In the genomic region with DNA sequence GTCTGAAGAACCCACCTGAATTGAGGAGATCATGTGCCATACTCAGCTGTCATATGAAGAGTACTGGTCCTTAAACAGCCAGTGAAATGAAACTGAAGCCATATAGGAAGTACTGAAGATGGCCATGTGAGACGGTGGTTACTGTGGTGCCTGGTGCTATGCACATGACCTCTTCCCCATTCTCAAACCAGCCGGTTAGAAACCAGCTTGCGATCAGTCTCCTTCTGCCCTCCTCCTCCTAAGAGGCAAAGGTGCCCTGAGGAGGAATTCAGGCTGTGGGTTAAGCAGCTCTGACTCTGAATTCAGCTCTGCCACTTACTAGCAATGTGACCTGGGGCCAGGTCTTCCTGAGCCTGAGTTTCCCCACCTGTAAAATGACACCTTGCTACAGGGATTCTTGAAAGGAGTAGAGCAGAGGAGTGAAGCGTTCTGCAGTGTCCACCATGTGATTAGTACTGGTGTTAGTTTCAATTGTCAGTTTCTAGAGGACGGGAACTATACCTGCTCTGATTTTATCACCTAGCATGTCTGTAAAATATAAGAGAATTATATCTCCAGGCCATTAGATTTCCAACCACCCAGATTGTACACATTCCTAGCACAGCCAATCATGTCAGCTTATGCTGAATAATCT, we compare ENCODE assay signal across 8 cellular contexts. TPM values are rescaled to one million over a fixed set of nuclear protein-coding genes. Genes with fewer than 3 reads are reported as not detected.
A peak's percentile ranks its signal among the peaks of the same experiment; 100 is the strongest.
DNase-seq lines count a peak whose midpoint lies in the region; ATAC-seq, FAIRE-seq and TF ChIP-seq lines count a peak whose summit lies in the region.

No MANE protein-coding gene starts in this region.

- no peak for TF ChIP-seq RAD21 in GM12878 (IDR thresholded peaks at IDR 0.05; ENCODE audit: insufficient read depth, low read depth, low read length)

- no peaks in the 10 kb centered on the region for H3K27me3 ChIP-seq in GM12878 (replicated peaks in 1 of 2; ENCODE audit: control insufficient read depth in 2 of 2, insufficient read depth in 2 of 2, low read length in 1 of 2)

- no peaks in the 10 kb centered on the region for H4K20me1 ChIP-seq in GM12878 (ENCODE audit: control insufficient read depth, insufficient read depth)

- CTCF ChIA-PET in GM12878 (lab: Yijun Ruan, JAX) = interaction anchor here (1.0 to 1.2 kb wide), 4 partner anchors 11 to 23 kb away, joined by 3 to 6 read pairs (median 3); no protein-coding TSS in a partner anchor

- no peaks in the 10 kb centered on the region; the same call in 1 of the 2 replicates for H3K79me2 ChIP-seq in GM12878 (ENCODE audit: control insufficient read depth, insufficient read depth, low read length)

- H3K4me2 ChIP-seq in GM12878 (ENCODE audit: control insufficient read depth, insufficient read depth) = peak overlapping the region; percentile 56

- RAD21 ChIA-PET in GM12878 (lab: Charles Lee; ENCODE audit: unreplicated experiment) = interaction anchor here (0.9 kb wide), 2 partner anchors 49 to 256 kb away, joined by 3 read pairs; no protein-coding TSS in a partner anchor

- peak; percentile 59 for FAIRE-seq in GM12878 (lab: Jason Lieb, UNC)

- no peak overlapping the region; the same call in 1 of the 2 replicates for H3K4me3 ChIP-seq in GM12878

- no peak for TF ChIP-seq EP300 in GM12878 (IDR thresholded peaks at IDR 0.05; ENCODE audit: borderline replicate concordance in 1 of 2, control insufficient read depth in 1 of 2, low read depth in 2 of 2, low read length in 2 of 2)

- H3K9me3 ChIP-seq in GM12878 (replicated peaks; ENCODE audit: control insufficient read depth, insufficient read depth, low read length) = no peaks in the 10 kb centered on the region

- H3K27ac ChIP-seq in GM12878 (ENCODE audit: control insufficient read depth, insufficient read depth) = 0 out of 2 replicates have a peak overlapping the region, but pooled peaks have one; percentile 5

- DNase-seq in GDM1 (lab: John Stamatoyannopoulos, UW) (peak; percentile 66), GM12878 (ENCODE audit: low read depth, low spot score) (peak; percentile 42), T1000 (lab: John Stamatoyannopoulos, UW) (no peak), HT-29 (ENCODE audit: low spot score) (no peak), GM03348 (ENCODE audit: low spot score) (no peak)
- no peak for DNase-seq in stimulated activated CD4-positive, alpha-beta T cell treated with anti-CD3 and anti-CD28 coated beads, Interleukin-1b, Interleukin-23, amount 100 ng/mL, for 48 hours

- peaks cover 28% of the 10 kb centered on the region for H3K4me1 ChIP-seq in GM12878 (ENCODE audit: control insufficient read depth, insufficient read depth, low read length)

- 12% methylated on average over 5 of the region's 5 CpGs for WGBS in GM12878 (ENCODE audit: insufficient coverage, insufficient replicate concordance, low lambda C conversion rate, missing lambda C conversion rate)

- SMC1A ChIA-PET in GM12878 (lab: Charles Lee; ENCODE audit: uncharacterized antibody, unreplicated experiment) = interaction anchor here (0.7 to 2.7 kb wide), 3 partner anchors 10 to 765 kb away, joined by 3 to 10 read pairs (median 3); no protein-coding TSS in a partner anchor

- POLR2A ChIA-PET in GM12878 (lab: Charles Lee) = interaction anchor here (0.6 kb wide), 1 partner anchor 45 kb away, joined by 5 read pairs; no protein-coding TSS in a partner anchor

- BruUV-seq in GM12878 (replicated peaks; lab: Mats Ljungman, UMichigan) = no TSS peak

- TF ChIP-seq POLR2A in GM12878 (IDR thresholded peaks at IDR 0.05; ENCODE audit: low read depth, low read length) = no peak; the same call in 1 of the 2 replicates

- intact Hi-C loops in GM12878 (cut with micrococcal nuclease; ENCODE audit: unreplicated experiment) = no loop called here

- H2AFZ ChIP-seq in GM12878 (ENCODE audit: control insufficient read depth, low read depth, low read length) = peak overlapping the region; percentile 61

- TF ChIP-seq CTCF in GM12878 (IDR thresholded peaks at IDR 0.05 in 2 of 3, conservative IDR thresholded peaks at IDR 0.05 in 1 of 3; ENCODE audit: control insufficient read depth in 2 of 3, extremely low read depth in 1 of 3, insufficient read depth in 1 of 3, low read depth in 3 of 3, low read length in 3 of 3) = no peak

- ATAC-seq in GM19468 (IDR thresholded peaks at IDR 0.05; ENCODE audit: extremely low read depth, unreplicated experiment) (peak; percentile 83), HG03442 (IDR thresholded peaks at IDR 0.05; ENCODE audit: unreplicated experiment) (peak; percentile 88), GM12878 (peak; percentile 93)

- H3K36me3 ChIP-seq in GM12878 (ENCODE audit: control insufficient read depth in 2 of 2, insufficient read depth in 2 of 2, low read length in 1 of 2) = peaks cover 0 to 4% of the 10 kb centered on the region in 2 experiments; a peak in 1 of 4 replicates

- H3K9ac ChIP-seq in GM12878 (ENCODE audit: control insufficient read depth, insufficient read depth, low read length) = no peak overlapping the region

- in situ Hi-C loops in GM12878 (cut with MboI) = no loop called here

TF ChIP-seq in GM12878, 131 proteins besides CTCF, POLR2A, EP300 and RAD21 (continues in another document):
- TF ChIP-seq, protein P1, sequence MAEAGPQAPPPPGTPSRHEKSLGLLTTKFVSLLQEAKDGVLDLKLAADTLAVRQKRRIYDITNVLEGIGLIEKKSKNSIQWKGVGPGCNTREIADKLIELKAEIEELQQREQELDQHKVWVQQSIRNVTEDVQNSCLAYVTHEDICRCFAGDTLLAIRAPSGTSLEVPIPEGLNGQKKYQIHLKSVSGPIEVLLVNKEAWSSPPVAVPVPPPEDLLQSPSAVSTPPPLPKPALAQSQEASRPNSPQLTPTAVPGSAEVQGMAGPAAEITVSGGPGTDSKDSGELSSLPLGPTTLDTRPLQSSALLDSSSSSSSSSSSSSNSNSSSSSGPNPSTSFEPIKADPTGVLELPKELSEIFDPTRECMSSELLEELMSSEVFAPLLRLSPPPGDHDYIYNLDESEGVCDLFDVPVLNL (IDR thresholded peaks at IDR 0.05; ENCODE audit: low read depth, low read length) = no peak
- no peak for TF ChIP-seq POLR2AphosphoS5 (IDR thresholded peaks at IDR 0.05; ENCODE audit: low read length)
- TF ChIP-seq BCL11A (IDR thresholded peaks at IDR 0.05; ENCODE audit: low read depth, low read length) = no peak
- no peak for TF ChIP-seq SMAD5 (IDR thresholded peaks at IDR 0.05; ENCODE audit: low read depth)
- no peak for TF ChIP-seq TARDBP (IDR thresholded peaks at IDR 0.05; ENCODE audit: borderline replicate concordance)
- 0 out of 2 replicates have a peak, but pooled peaks have one; percentile 34 for TF ChIP-seq NBN (IDR thresholded peaks at IDR 0.05)
- no peak for TF ChIP-seq NFYA (IDR thresholded peaks at IDR 0.05; ENCODE audit: borderline replicate concordance, low read depth, low read length)

RNA-seq across cellular contexts. Expression of a gene that starts 5.1 kb away (rescaled TPM):
- total RNA-seq in GM12878 (2013; cell fraction: nucleolus; rRNA removed) = 4.3 TPM in 2 replicates
- total RNA-seq in GM12878 (2014; rRNA removed) (40.8 and 41.2 TPM in 2 replicates), GM12878 (2014; rRNA removed; fragmentation: Illumina TruSeq; extraction: Trizol) (18.1 and 19.5 TPM in 2 replicates), GM12878 (2021) (30.6 and 31.1 TPM in 2 replicates)
- polyA plus RNA-seq in GM12878 (2011; ENCODE audit: low read depth) = 6.2 TPM
- polyA plus RNA-seq in GM12878 (2011; rRNA removed) (17.8 and 23.5 TPM in 2 replicates), GM12878 (2014; fragmentation: Illumina TruSeq; extraction: Trizol) (24.1 and 29.0 TPM in 2 replicates), GM12878 (2014; fragmentation: Nextera tagmentation; extraction: Ambion mirVana) (10 to 100 TPM in 1 of 2 experiments, 1 to 10 TPM in 1; 9.9 to 12.5 TPM), GM12878 (2014; rRNA removed) (50.0 and 51.9 TPM in 2 replicates), GM12878 (2016; fragmentation: Nextera tagmentation; extraction: Ambion mirVana) (10 to 100 TPM; 31.9 to 37.4 TPM)
- 19.5 and 23.2 TPM in 2 replicates for polyA plus RNA-seq in GM12878 (2011; cell fraction: cytosol; rRNA removed)
- 12.9 and 15.3 TPM in 2 replicates for polyA plus RNA-seq in GM12878 (2011; cell fraction: nucleus; rRNA removed)
- polyA plus RNA-seq in GM12878 (2012) = 11.6 and 16.4 TPM in 2 replicates
- 16.4 and 21.4 TPM in 2 replicates for polyA minus RNA-seq in GM12878 (2011; rRNA and poly(A)+ RNA removed)
- polyA minus RNA-seq in GM12878 (2011; cell fraction: cytosol; rRNA and poly(A)+ RNA removed) = 11.1 and 15.7 TPM in 2 replicates
- 6.0 and 8.9 TPM in 2 replicates for polyA minus RNA-seq in GM12878 (2011; cell fraction: nucleus; rRNA and poly(A)+ RNA removed)
- 16.9 and 37.2 TPM in 2 replicates for total RNA-seq in HT-29 (2014; rRNA removed; shearing (Covaris generic))

RNA-seq across cellular contexts. Expression of a gene that starts 40.2 kb away (rescaled TPM):
- total RNA-seq in GM12878 (2013; cell fraction: nucleolus; rRNA removed) = 144 and 149 TPM in 2 replicates
- total RNA-seq in GM12878 (2014; rRNA removed) (66.5 and 77.5 TPM in 2 replicates), GM12878 (2014; rRNA removed; fragmentation: Illumina TruSeq; extraction: Trizol) (137 and 145 TPM in 2 replicates), GM12878 (2021) (58.0 and 61.0 TPM in 2 replicates)
- polyA plus RNA-seq in GM12878 (2011; ENCODE audit: low read depth) = 47.7 TPM
- polyA plus RNA-seq in GM12878 (2011; rRNA removed) (152 and 175 TPM in 2 replicates), GM12878 (2014; fragmentation: Illumina TruSeq; extraction: Trizol) (142 and 198 TPM in 2 replicates), GM12878 (2014; fragmentation: Nextera tagmentation; extraction: Ambion mirVana) (10 to 100 TPM; 56.0 to 73.5 TPM), GM12878 (2014; rRNA removed) (61.1 and 72.9 TPM in 2 replicates), GM12878 (2016; fragmentation: Nextera tagmentation; extraction: Ambion mirVana) (100 to 1,000 TPM in 1 of 2 experiments, 10 to 100 TPM in 1; 94.4 to 104 TPM)
- 60.3 and 89.4 TPM in 2 replicates for polyA plus RNA-seq in GM12878 (2011; cell fraction: cytosol; rRNA removed)
- polyA plus RNA-seq in GM12878 (2011; cell fraction: nucleus; rRNA removed) = 175 and 179 TPM in 2 replicates
- 55.1 and 60.8 TPM in 2 replicates for polyA plus RNA-seq in GM12878 (2012)
- 88.4 and 98.2 TPM in 2 replicates for polyA minus RNA-seq in GM12878 (2011; rRNA and poly(A)+ RNA removed)
- 37.7 and 60.1 TPM in 2 replicates for polyA minus RNA-seq in GM12878 (2011; cell fraction: cytosol; rRNA and poly(A)+ RNA removed)
- polyA minus RNA-seq in GM12878 (2011; cell fraction: nucleus; rRNA and poly(A)+ RNA removed) = 38.4 and 44.7 TPM in 2 replicates
- total RNA-seq in HT-29 (2014; rRNA removed; shearing (Covaris generic)) = 60.3 and 67.9 TPM in 2 replicates

Comparison
In these comparisons a context has a peak if more than half of its experiments do, and no peak if none do; other contexts are left out.
1. DNase-seq: peak in GDM1 (single experiment) and GM12878 (single experiment); none in T1000 (single experiment), HT-29 (single experiment), stimulated activated CD4-positive, alpha-beta T cell treated with anti-CD3 and anti-CD28 coated beads, Interleukin-1b, Interleukin-23, amount 100 ng/mL, for 48 hours (single experiment) and GM03348 (single experiment).
2. Peak in every context shown above with its lines, with median percentiles within 50 percentile points of each other: ATAC-seq.